ENCODE assay signal across 18 cellular contexts in the genomic region with DNA sequence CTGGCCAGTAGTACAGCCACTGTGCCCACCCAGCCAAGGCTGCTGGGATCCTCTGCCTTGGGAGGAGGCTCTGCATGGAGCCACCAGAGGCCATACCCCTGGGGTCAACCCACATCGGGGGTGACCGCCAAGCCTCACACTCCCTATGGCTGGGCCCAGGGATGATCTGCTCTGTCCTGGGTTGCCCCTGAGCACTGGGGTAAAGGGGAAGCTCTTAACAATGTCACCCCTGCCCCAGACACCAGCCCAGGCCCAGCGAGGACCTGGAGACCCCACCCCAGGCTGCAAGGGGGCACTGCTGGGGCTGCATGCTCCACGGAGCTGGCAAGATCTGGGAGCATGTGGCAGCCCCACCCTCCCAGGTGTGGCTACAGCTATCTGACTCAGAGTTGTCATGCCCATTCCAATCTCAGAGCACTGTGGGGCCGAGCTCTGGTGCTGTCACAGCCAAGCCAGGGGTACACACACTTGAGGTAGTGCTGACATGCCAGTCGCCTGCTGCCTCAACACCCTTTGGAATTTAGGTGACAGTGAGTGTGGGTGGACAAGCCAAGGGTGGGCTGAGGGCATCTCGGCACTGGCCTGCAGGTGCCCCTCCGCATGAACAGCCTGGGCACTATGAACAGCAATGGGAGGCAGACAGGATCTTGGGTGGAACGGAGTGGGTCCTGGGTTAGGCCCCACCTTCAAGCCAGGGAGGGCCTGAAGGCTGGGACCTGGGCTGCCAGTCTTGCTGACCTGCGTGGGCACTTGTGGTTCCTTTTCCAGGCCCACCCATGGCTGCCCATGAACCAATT.
A peak's percentile ranks its signal among the peaks of the same experiment; 100 is the strongest.
DNase-seq lines count a peak whose midpoint lies in the region; ATAC-seq, FAIRE-seq and TF ChIP-seq lines count a peak whose summit lies in the region.
"Had no signal": no experiment of that assay in that cellular context is flagged by ENCODE, and none has a peak within 500 bp of the region (broad histone marks: within the 10 kb centered on the region; RNA-seq: fewer than 3 reads in every experiment).

No MANE protein-coding gene starts in this region.

- POLR2A ChIA-PET in WTC11 (lab: Charles Lee) = no interaction called here

- H3K36me3 Mint-ChIP-seq in WTC11 = no peaks in the 10 kb centered on the region
- H3K36me3 Mint-ChIP-seq: CD8-positive, alpha-beta memory T cell had no signal

- no peaks in the 10 kb centered on the region for H3K27me3 Mint-ChIP-seq in WTC11 (ENCODE audit: low read depth)
- H3K27me3 Mint-ChIP-seq: CD8-positive, alpha-beta memory T cell had no signal

- H3K4me1 ChIP-seq in right cardiac atrium (ENCODE audit: control insufficient read depth, insufficient read depth, low read length) (no peaks in the 10 kb centered on the region), mucosa of descending colon (ENCODE audit: low read depth) (no peaks in the 10 kb centered on the region), spleen (no peaks in the 10 kb centered on the region), aorta (ENCODE audit: control insufficient read depth in 1 of 2, insufficient read depth in 2 of 2, low read length in 2 of 2) (no peaks in the 10 kb centered on the region)
- H3K4me1 ChIP-seq: BLaER1, Caco-2, HAP-1 had no signal

- no peaks in the 10 kb centered on the region for H3K4me1 Mint-ChIP-seq in WTC11
- H3K4me1 Mint-ChIP-seq: CD8-positive, alpha-beta memory T cell had no signal

- H3K27ac Mint-ChIP-seq in WTC11 = no peak overlapping the region
- H3K27ac Mint-ChIP-seq: CD8-positive, alpha-beta memory T cell had no signal

- no peaks in the 10 kb centered on the region for H3K36me3 ChIP-seq in mucosa of descending colon (ENCODE audit: low read depth)
- H3K36me3 ChIP-seq in spleen = no peaks in the 10 kb centered on the region
- H3K36me3 ChIP-seq in aorta (ENCODE audit: control insufficient read depth in 1 of 2, insufficient read depth in 2 of 2, low read length in 1 of 2) = no peaks in the 10 kb centered on the region
- H3K36me3 ChIP-seq: BLaER1, HAP-1 had no signal

- CTCF ChIA-PET in WTC11 (lab: Charles Lee) = no interaction called here

- no peak for TF ChIP-seq POLR2A in spleen (IDR thresholded peaks at IDR 0.05)

- 89% methylated on average over 10 of the region's 10 CpGs for WGBS in right cardiac atrium
- WGBS in spleen, 5 donors = 74 to 91% (median 86%) methylated on average over 6 to 10 of the region's 10 CpGs
- WGBS in aorta, 2 donors = 89% methylated on average over 10 of the region's 10 CpGs

- H3K4me3 Mint-ChIP-seq in WTC11 = no peak overlapping the region
- H3K4me3 Mint-ChIP-seq: CD8-positive, alpha-beta memory T cell had no signal

- H3K9me3 ChIP-seq in right cardiac atrium (ENCODE audit: control insufficient read depth, low read length) (no peaks in the 10 kb centered on the region), mucosa of descending colon (no peaks in the 10 kb centered on the region), spleen (peaks cover 0 to 6% (median 0%) of the 10 kb centered on the region in 8 donors), aorta (ENCODE audit: control insufficient read depth, low read length) (no peaks in the 10 kb centered on the region)
- H3K9me3 ChIP-seq: BLaER1, Caco-2, HAP-1 had no signal

- H3K27ac ChIP-seq in right cardiac atrium (ENCODE audit: low read length) = no peak overlapping the region
- H3K27ac ChIP-seq in spleen = no peak overlapping the region
- no peak overlapping the region for H3K27ac ChIP-seq in aorta (ENCODE audit: low read depth in 1 of 2, low read length in 2 of 2)
- no peak overlapping the region for H3K27ac ChIP-seq in dorsolateral prefrontal cortex
- H3K27ac ChIP-seq: BLaER1 had no signal

- H3K4me3 ChIP-seq in right cardiac atrium (ENCODE audit: low read length) (no peak overlapping the region), mucosa of descending colon (no peak overlapping the region), spleen (no peak overlapping the region), aorta (ENCODE audit: low read length in 2 of 2) (no peak overlapping the region), dorsolateral prefrontal cortex (no peak overlapping the region)
- H3K4me3 ChIP-seq: BLaER1, HAP-1 had no signal

- intact Hi-C loops in right cardiac atrium (cut with DNase I) (no loop called here), Right ventricle myocardium superior (cut with DNase I) (no loop called here), mucosa of descending colon (cut with DNase I, micrococcal nuclease) (no loop called here), spleen (cut with DNase I; ENCODE audit: low total_unique reads) (no loop called here), aorta (cut with DNase I) (no loop called here), dorsolateral prefrontal cortex (cut with DNase I) (no loop called here)

- DNase-seq in right cardiac atrium (peak in 2 of 3 donors; percentile 25 to 37), Right ventricle myocardium superior (no peak), mucosa of descending colon (no peak), spleen (peak; percentile 67), aorta (peak in 1 of 2 donors; percentile 68), WTC11 (ENCODE audit: low spot score) (no peak), dorsolateral prefrontal cortex (no peak), GM19239 (ENCODE audit: insufficient read length, low spot score) (no peak)
- DNase-seq: 8988T; AML-193; Caco-2; CD8-positive, alpha-beta memory T cell; DND-41; GDM1 had no signal

- H3K9me3 Mint-ChIP-seq in WTC11 = no peaks in the 10 kb centered on the region

- peak in 1 of 2 donors; percentile 48 for ATAC-seq in right cardiac atrium
- ATAC-seq in Right ventricle myocardium superior (ENCODE audit: poor library complexity) = no peak
- peak; percentile 9 for ATAC-seq in mucosa of descending colon
- ATAC-seq in aorta (ENCODE audit: low FRiP score) = peak; percentile 55
- ATAC-seq in WTC11 = no peak

- no peak for TF ChIP-seq CTCF in mucosa of descending colon (IDR thresholded peaks at IDR 0.05)
- TF ChIP-seq CTCF in spleen (IDR thresholded peaks at IDR 0.05 in 8 of 11, conservative IDR thresholded peaks at IDR 0.05 in 3 of 11) = no peak
- TF ChIP-seq CTCF in WTC11 (IDR thresholded peaks at IDR 0.05) = no peak
- no peak for TF ChIP-seq CTCF in dorsolateral prefrontal cortex (IDR thresholded peaks at IDR 0.05 in 54 of 56, conservative IDR thresholded peaks at IDR 0.05 in 2 of 56; ENCODE audit: low read depth in 1 of 56, partially characterized antibody in 56 of 56)

- FAIRE-seq in GM19239 (lab: Jason Lieb, UNC) = no peak
- FAIRE-seq: GM12892, H1 had no signal

- H3K27me3 ChIP-seq in right cardiac atrium (ENCODE audit: control insufficient read depth, insufficient read depth) (no peaks in the 10 kb centered on the region), spleen (replicated peaks in 1 of 7) (no peaks in the 10 kb centered on the region), aorta (ENCODE audit: control insufficient read depth in 1 of 2, insufficient read depth in 2 of 2, low read length in 1 of 2) (no peaks in the 10 kb centered on the region), dorsolateral prefrontal cortex (no peaks in the 10 kb centered on the region)
- H3K27me3 ChIP-seq: BLaER1 had no signal

TF ChIP-seq in WTC11, 78 proteins besides CTCF, POLR2A, EP300 and RAD21 (continues in another document):
- no peak for TF ChIP-seq GABPB1 (CRISPR knock-in tag; IDR thresholded peaks at IDR 0.05)
- TF ChIP-seq, protein P1, sequence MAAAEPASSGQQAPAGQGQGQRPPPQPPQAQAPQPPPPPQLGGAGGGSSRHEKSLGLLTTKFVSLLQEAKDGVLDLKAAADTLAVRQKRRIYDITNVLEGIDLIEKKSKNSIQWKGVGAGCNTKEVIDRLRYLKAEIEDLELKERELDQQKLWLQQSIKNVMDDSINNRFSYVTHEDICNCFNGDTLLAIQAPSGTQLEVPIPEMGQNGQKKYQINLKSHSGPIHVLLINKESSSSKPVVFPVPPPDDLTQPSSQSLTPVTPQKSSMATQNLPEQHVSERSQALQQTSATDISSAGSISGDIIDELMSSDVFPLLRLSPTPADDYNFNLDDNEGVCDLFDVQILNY (CRISPR knock-in tag; IDR thresholded peaks at IDR 0.05) = no peak
- TF ChIP-seq, protein P2, sequence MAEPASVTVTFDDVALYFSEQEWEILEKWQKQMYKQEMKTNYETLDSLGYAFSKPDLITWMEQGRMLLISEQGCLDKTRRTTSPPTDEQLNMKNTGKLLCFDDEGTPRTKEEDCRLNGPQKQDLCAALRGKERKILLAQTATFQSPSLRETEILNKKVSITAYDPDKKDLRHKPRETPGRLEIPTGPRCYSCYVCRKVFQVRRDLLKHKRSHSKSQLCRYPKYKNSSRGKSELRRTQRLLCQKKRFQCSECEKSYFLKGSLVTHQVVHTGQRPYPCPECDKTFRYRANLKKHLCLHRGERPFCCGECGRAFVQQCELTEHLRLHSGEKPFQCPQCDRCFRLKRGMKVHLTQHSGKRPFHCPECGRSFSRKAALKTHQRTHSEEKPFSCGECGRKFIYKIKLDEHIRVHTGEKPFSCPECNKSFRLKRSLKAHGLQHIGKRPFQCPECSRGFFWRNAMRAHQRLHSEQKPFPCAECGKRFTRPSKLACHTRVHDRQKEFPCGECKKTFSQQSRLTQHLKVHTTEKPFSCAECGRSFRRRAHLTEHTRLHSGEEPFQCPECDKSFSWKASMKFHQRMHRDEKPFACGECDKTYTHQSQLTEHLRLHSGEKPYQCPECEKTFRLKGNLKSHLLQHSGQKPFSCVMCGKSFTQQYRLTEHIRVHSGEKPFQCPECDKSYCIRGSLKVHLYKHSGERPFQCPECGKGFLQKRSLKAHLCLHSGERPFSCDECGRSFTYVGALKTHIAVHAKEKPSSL (CRISPR knock-in tag; conservative IDR thresholded peaks at IDR 0.05) = no peak
- TF ChIP-seq, protein P3, sequence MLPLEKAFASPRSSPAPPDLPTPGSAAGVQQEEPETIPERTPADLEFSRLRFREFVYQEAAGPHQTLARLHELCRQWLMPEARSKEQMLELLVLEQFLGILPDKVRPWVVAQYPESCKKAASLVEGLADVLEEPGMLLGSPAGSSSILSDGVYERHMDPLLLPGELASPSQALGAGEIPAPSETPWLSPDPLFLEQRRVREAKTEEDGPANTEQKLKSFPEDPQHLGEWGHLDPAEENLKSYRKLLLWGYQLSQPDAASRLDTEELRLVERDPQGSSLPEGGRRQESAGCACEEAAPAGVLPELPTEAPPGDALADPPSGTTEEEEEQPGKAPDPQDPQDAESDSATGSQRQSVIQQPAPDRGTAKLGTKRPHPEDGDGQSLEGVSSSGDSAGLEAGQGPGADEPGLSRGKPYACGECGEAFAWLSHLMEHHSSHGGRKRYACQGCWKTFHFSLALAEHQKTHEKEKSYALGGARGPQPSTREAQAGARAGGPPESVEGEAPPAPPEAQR (CRISPR knock-in tag; IDR thresholded peaks at IDR 0.05) = no peak

Comparison
In these comparisons a context has a peak if more than half of its experiments do, and no peak if none do; other contexts are left out.
1. DNase-seq: peak in right cardiac atrium (2 of 3) and spleen (single experiment); none in Right ventricle myocardium superior (single experiment), mucosa of descending colon (0 of 3), WTC11 (single experiment), dorsolateral prefrontal cortex (0 of 10) and GM19239 (single experiment).
2. ATAC-seq: peak in mucosa of descending colon (single experiment) and aorta (single experiment); none in Right ventricle myocardium superior (single experiment) and WTC11 (single experiment).